ENCODE assay signal across 9 cellular contexts in genomic region chr2:118835739-118836410, GRCh38. TPM values are rescaled to one million over a fixed set of nuclear protein-coding genes. Genes with fewer than 3 reads are reported as not detected.
DNase-seq lines count a peak whose midpoint lies in the region; ATAC-seq and TF ChIP-seq lines count a peak whose summit lies in the region.
"Had no signal": no experiment of that assay in that cellular context is flagged by ENCODE, and none has a peak within 500 bp of the region (broad histone marks: within the 10 kb centered on the region; RNA-seq: fewer than 3 reads in every experiment).

No MANE protein-coding gene starts in this region.

- no peaks in the 10 kb centered on the region for H3K36me3 ChIP-seq in lower lobe of right lung
- H3K36me3 ChIP-seq in testis (ENCODE audit: low read depth, missing control alignments) = no peaks in the 10 kb centered on the region

- TF ChIP-seq POLR2A in testis (IDR thresholded peaks at IDR 0.05) = no peak

- H3K36me3 Mint-ChIP-seq in activated T-cell treated with anti-CD3 and anti-CD28 coated beads, Interleukin-2, amount 50 U/mL, for 24 hours (ENCODE audit: low read depth) = no peaks in the 10 kb centered on the region
- no peaks in the 10 kb centered on the region for H3K36me3 Mint-ChIP-seq in brain

- DNase-seq in activated T-cell treated with anti-CD3 and anti-CD28 coated beads, Interleukin-2, amount 50 U/mL, for 24 hours = no peak
- DNase-seq in activated T-cell treated with anti-CD3 and anti-CD28 coated beads for 4 hours (no peak), lower lobe of right lung (no peak), testis (no peak)
- DNase-seq: NCI-H345 had no signal

- ATAC-seq in lower lobe of right lung (peak in 1 of 2 donors; percentile 47), GM19395 (IDR thresholded peaks at IDR 0.05; ENCODE audit: unreplicated experiment) (no peak), HG03196 (IDR thresholded peaks at IDR 0.05; ENCODE audit: unreplicated experiment) (no peak), GM19463 (IDR thresholded peaks at IDR 0.05; ENCODE audit: unreplicated experiment) (no peak)

- H3K4me1 Mint-ChIP-seq in activated T-cell treated with anti-CD3 and anti-CD28 coated beads, Interleukin-2, amount 50 U/mL, for 24 hours (ENCODE audit: low read depth) = peaks cover 18% of the 10 kb centered on the region
- H3K4me1 Mint-ChIP-seq in brain = peaks cover 5% of the 10 kb centered on the region

- TF ChIP-seq CTCF in brain (conservative IDR thresholded peaks at IDR 0.05) = no peak
- TF ChIP-seq CTCF in lower lobe of right lung (IDR thresholded peaks at IDR 0.05) = no peak
- TF ChIP-seq CTCF in testis (IDR thresholded peaks at IDR 0.05) = no peak

- H3K4me1 ChIP-seq in lower lobe of right lung (peaks cover 17% of the 10 kb centered on the region), testis (peaks cover 12% of the 10 kb centered on the region)

- peaks cover 99% of the 10 kb centered on the region for H3K27me3 ChIP-seq in lower lobe of right lung (ENCODE audit: low read depth)
- H3K27me3 ChIP-seq in testis = no peaks in the 10 kb centered on the region

- H3K4me3 Mint-ChIP-seq in activated T-cell treated with anti-CD3 and anti-CD28 coated beads, Interleukin-2, amount 50 U/mL, for 24 hours = peak overlapping the region; percentile 52
- peak overlapping the region; percentile 24 to 82 (median 77) for H3K4me3 Mint-ChIP-seq in brain

- intact Hi-C loops in lower lobe of right lung (cut with DNase I) = no loop called here
- intact Hi-C loops in testis (cut with DNase I; ENCODE audit: low total_unique reads) = no loop called here

- H3K4me3 ChIP-seq in lower lobe of right lung = peak overlapping the region; percentile 50
- H3K4me3 ChIP-seq in testis = peak overlapping the region; percentile 21 to 38

- WGBS in testis, 2 donors = 1 to 2% methylated on average over 26 to 50 of the region's 54 CpGs

- peaks cover 98% of the 10 kb centered on the region for H3K27me3 Mint-ChIP-seq in activated T-cell treated with anti-CD3 and anti-CD28 coated beads, Interleukin-2, amount 50 U/mL, for 24 hours
- H3K27me3 Mint-ChIP-seq in brain = peaks cover 100% of the 10 kb centered on the region

- no peaks in the 10 kb centered on the region for H3K9me3 ChIP-seq in lower lobe of right lung
- no peaks in the 10 kb centered on the region for H3K9me3 ChIP-seq in testis

- H3K27ac Mint-ChIP-seq in activated T-cell treated with anti-CD3 and anti-CD28 coated beads, Interleukin-2, amount 50 U/mL, for 24 hours = no peak overlapping the region
- no peak overlapping the region for H3K27ac Mint-ChIP-seq in brain

- H3K27ac ChIP-seq in lower lobe of right lung = no peak overlapping the region
- no peak overlapping the region for H3K27ac ChIP-seq in testis

- H3K9me3 Mint-ChIP-seq in activated T-cell treated with anti-CD3 and anti-CD28 coated beads, Interleukin-2, amount 50 U/mL, for 24 hours = no peaks in the 10 kb centered on the region
- peaks cover 0 to 9% (median 0%) of the 10 kb centered on the region in 5 experiments for H3K9me3 Mint-ChIP-seq in brain

RNA-seq across cellular contexts. Expression of gene EN1, which starts 11.6 kb away (rescaled TPM):
- not detected for polyA plus RNA-seq in brain (ENCODE audit: insufficient read depth, low read depth, low replicate concordance)
- total RNA-seq in lower lobe of right lung = 0.15 TPM
- total RNA-seq in testis = under 1 TPM; 0.62 to 0.71 TPM
- polyA plus RNA-seq in testis (ENCODE audit: insufficient read depth, low read depth, low replicate concordance) = 0.20 TPM
